9 cellular contexts compared by ENCODE assay signal in the genomic region with DNA sequence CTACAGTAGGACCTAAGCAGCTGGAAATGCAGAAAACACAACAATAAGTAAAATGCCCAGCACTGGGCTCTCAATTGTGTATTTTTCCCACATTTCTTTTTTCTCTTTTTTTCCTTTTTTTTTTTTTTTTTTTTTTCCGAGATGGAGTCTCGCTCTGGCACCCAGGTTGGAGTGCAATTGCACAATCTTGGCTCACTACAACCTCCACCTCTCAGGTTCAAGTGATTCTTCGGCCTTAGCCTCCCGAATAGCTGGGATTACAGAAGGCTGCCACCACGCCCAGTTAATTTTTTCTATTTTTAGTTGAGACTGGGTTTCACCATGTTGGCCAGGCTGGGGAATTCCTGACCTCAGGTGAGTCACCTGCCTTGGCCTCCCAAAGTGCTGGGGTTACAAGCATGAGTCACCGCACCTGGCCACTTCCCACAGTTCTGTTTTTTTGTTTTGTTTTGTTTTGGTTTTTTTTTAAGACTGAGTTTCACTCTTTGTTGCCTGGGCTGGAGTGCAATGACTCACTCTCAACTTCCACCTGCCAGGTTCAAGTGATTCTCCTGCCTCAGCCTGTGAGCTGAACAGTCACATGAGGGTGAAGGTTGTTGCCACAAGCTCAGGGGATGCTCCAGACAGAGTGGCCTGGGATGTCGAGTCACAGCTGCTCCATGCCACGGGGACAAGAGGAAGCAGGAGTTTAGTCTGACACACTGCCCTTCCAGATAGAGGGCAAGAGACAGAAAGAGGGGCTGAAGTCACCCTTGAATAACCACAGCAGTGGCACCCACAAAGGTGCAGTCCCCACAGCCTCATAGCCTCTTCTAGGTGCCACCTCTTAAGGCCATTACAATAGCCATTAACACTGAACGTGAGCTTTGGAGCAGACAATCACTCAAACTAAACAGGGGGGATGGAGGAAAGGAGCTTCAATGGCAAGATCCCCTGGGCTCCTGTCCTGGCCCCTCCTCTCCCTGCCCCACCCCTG. TPM values are rescaled to one million over a fixed set of nuclear protein-coding genes. Genes with fewer than 3 reads are reported as not detected.
A peak's percentile ranks its signal among the peaks of the same experiment; 100 is the strongest.
DNase-seq lines count a peak whose midpoint lies in the region; ATAC-seq and TF ChIP-seq lines count a peak whose summit lies in the region.
"Not testable (repeated sequence)": the region's sequence is repeated elsewhere in the genome, so short reads cannot be mapped to it uniquely, and the experiment has no call there.
"Had no signal": no experiment of that assay in that cellular context is flagged by ENCODE, and none has a peak within 500 bp of the region (broad histone marks: within the 10 kb centered on the region; RNA-seq: fewer than 3 reads in every experiment).

No MANE protein-coding gene starts in this region.

- peaks cover 14% of the 10 kb centered on the region for H3K4me1 ChIP-seq in foreskin keratinocyte

- not testable (repeated sequence) for H3K9me3 Mint-ChIP-seq in activated T-helper 1 cell treated with anti-CD3 and anti-CD28 coated beads, Interleukin-12 subunit alpha, Interleukin-12 subunit beta, Interleukin-2, Interleukin-4 antibody, amounts not matched to agents 30 ng/mL and 10 ng/mL and 1 ng/mL, durations not matched to agents 14 hours and 24 hours and 36 hours

- in situ Hi-C loops in ACHN (cut with HindIII; ENCODE audit: low pct_ligation_motif_present, low pct_unique_long_range_greater_than_20kb, low sequenced_read_pairs) = not testable (repeated sequence)

- peak overlapping the region; percentile 90 for H3K27ac ChIP-seq in foreskin keratinocyte

- peaks cover 19% of the 10 kb centered on the region for H3K27me3 ChIP-seq in foreskin keratinocyte

- TF ChIP-seq CTCF in foreskin keratinocyte (conservative IDR thresholded peaks at IDR 0.05) = not testable (repeated sequence)

- H3K4me3 Mint-ChIP-seq in activated T-helper 1 cell treated with anti-CD3 and anti-CD28 coated beads, Interleukin-12 subunit alpha, Interleukin-12 subunit beta, Interleukin-2, Interleukin-4 antibody, amounts not matched to agents 30 ng/mL and 10 ng/mL and 1 ng/mL, durations not matched to agents 14 hours and 24 hours and 36 hours = peak overlapping the region; percentile 56

- H3K36me3 Mint-ChIP-seq in activated T-helper 1 cell treated with anti-CD3 and anti-CD28 coated beads, Interleukin-12 subunit alpha, Interleukin-12 subunit beta, Interleukin-2, Interleukin-4 antibody, amounts not matched to agents 30 ng/mL and 10 ng/mL and 1 ng/mL, durations not matched to agents 14 hours and 24 hours and 36 hours (ENCODE audit: low read depth) = peaks cover 27% of the 10 kb centered on the region

- not testable (repeated sequence) for H3K27me3 Mint-ChIP-seq in activated T-helper 1 cell treated with anti-CD3 and anti-CD28 coated beads, Interleukin-12 subunit alpha, Interleukin-12 subunit beta, Interleukin-2, Interleukin-4 antibody, amounts not matched to agents 30 ng/mL and 10 ng/mL and 1 ng/mL, durations not matched to agents 14 hours and 24 hours and 36 hours (ENCODE audit: insufficient read depth)

- H3K27ac Mint-ChIP-seq in activated T-helper 1 cell treated with anti-CD3 and anti-CD28 coated beads, Interleukin-12 subunit alpha, Interleukin-12 subunit beta, Interleukin-2, Interleukin-4 antibody, amounts not matched to agents 30 ng/mL and 10 ng/mL and 1 ng/mL, durations not matched to agents 14 hours and 24 hours and 36 hours = peak overlapping the region; percentile 95

- intact Hi-C loops in activated T-helper 1 cell treated with anti-CD3 and anti-CD28 coated beads, Interleukin-12 subunit alpha, Interleukin-12 subunit beta, Interleukin-2, Interleukin-4 antibody, amounts not matched to agents 30 ng/mL and 10 ng/mL and 1 ng/mL, durations not matched to agents 14 hours and 24 hours and 36 hours (cut with micrococcal nuclease) = loop anchor here (1.0 to 10.0 kb wide), 9 partner anchors 18 to 1180 kb away; a partner anchor contains a TSS

- peaks cover 77% of the 10 kb centered on the region for H3K4me1 Mint-ChIP-seq in activated T-helper 1 cell treated with anti-CD3 and anti-CD28 coated beads, Interleukin-12 subunit alpha, Interleukin-12 subunit beta, Interleukin-2, Interleukin-4 antibody, amounts not matched to agents 30 ng/mL and 10 ng/mL and 1 ng/mL, durations not matched to agents 14 hours and 24 hours and 36 hours (ENCODE audit: low read depth)

- peak; percentile 49 for DNase-seq in ACHN
- DNase-seq in LHCN-M2 (ENCODE audit: low read depth) = peak; percentile 65
- peak; percentile 65 for DNase-seq in T follicular helper cell (ENCODE audit: low read depth)
- peak; percentile 86 for DNase-seq in activated T-helper 1 cell treated with anti-CD3 and anti-CD28 coated beads, Interleukin-12 subunit alpha, Interleukin-12 subunit beta, Interleukin-2, Interleukin-4 antibody, amounts not matched to agents 30 ng/mL and 10 ng/mL and 1 ng/mL, durations not matched to agents 14 hours and 24 hours and 36 hours (ENCODE audit: low spot score)
- DNase-seq in foreskin keratinocyte = peak; percentile 98 to 99
- peak; percentile 64 to 72 for DNase-seq in stimulated activated CD4-positive, alpha-beta T cell treated with anti-CD3 and anti-CD28 coated beads, Interleukin-1b, Interleukin-23, amount 100 ng/mL, for 4 hours (ENCODE audit: low read depth in 2 of 2)

- peak; percentile 64 for ATAC-seq in GM19023 (IDR thresholded peaks at IDR 0.05; ENCODE audit: unreplicated experiment)
- ATAC-seq in HG02870 (IDR thresholded peaks at IDR 0.05; ENCODE audit: unreplicated experiment) = peak; percentile 59
- peak; percentile 71 for ATAC-seq in foreskin keratinocyte

RNA-seq across cellular contexts. Expression of a gene that starts 2.9 kb away (rescaled TPM):
- total RNA-seq in LHCN-M2 (2014; rRNA removed) (23.3 and 30.7 TPM in 2 replicates), foreskin keratinocyte (0.41 and 1.6 TPM in 2 replicates)
- 38.1 TPM for polyA plus RNA-seq in LHCN-M2 (2012)
- 17.9 and 19.5 TPM in 2 replicates for total RNA-seq in activated T-helper 1 cell treated with anti-CD3 and anti-CD28 coated beads, Interleukin-12 subunit alpha, Interleukin-12 subunit beta, Interleukin-2, Interleukin-4 antibody, amounts not matched to agents 30 ng/mL and 10 ng/mL and 1 ng/mL, durations not matched to agents 14 hours and 24 hours and 36 hours
- 1.4 and 3.4 TPM in 2 replicates for polyA plus RNA-seq in foreskin keratinocyte

RNA-seq across cellular contexts. Expression of a gene that starts 27.7 kb away (rescaled TPM):
- total RNA-seq in LHCN-M2 (2014; rRNA removed) (not detected in 2 replicates), foreskin keratinocyte (not detected in 2 replicates)
- not detected for polyA plus RNA-seq in LHCN-M2 (2012)
- total RNA-seq in activated T-helper 1 cell treated with anti-CD3 and anti-CD28 coated beads, Interleukin-12 subunit alpha, Interleukin-12 subunit beta, Interleukin-2, Interleukin-4 antibody, amounts not matched to agents 30 ng/mL and 10 ng/mL and 1 ng/mL, durations not matched to agents 14 hours and 24 hours and 36 hours = not detected in 2 replicates
- not detected in 2 replicates for polyA plus RNA-seq in foreskin keratinocyte
- total RNA-seq: activated CD8-positive, alpha-beta memory T cell treated with anti-CD3 and anti-CD28 coated beads for 36 hours had no signal

RNA-seq across cellular contexts. Expression of a gene that starts 29.0 kb away (rescaled TPM):
- total RNA-seq in LHCN-M2 (2014; rRNA removed) (13.5 and 14.0 TPM in 2 replicates), foreskin keratinocyte (28.0 and 28.9 TPM in 2 replicates)
- polyA plus RNA-seq in LHCN-M2 (2012) = 70.6 TPM
- total RNA-seq in activated T-helper 1 cell treated with anti-CD3 and anti-CD28 coated beads, Interleukin-12 subunit alpha, Interleukin-12 subunit beta, Interleukin-2, Interleukin-4 antibody, amounts not matched to agents 30 ng/mL and 10 ng/mL and 1 ng/mL, durations not matched to agents 14 hours and 24 hours and 36 hours = 71.5 and 73.2 TPM in 2 replicates
- 67.6 and 70.0 TPM in 2 replicates for polyA plus RNA-seq in foreskin keratinocyte

RNA-seq across cellular contexts. Expression of a gene that starts 35.9 kb away (rescaled TPM):
- total RNA-seq in LHCN-M2 (2014; rRNA removed) (0.11 TPM in 1 of 2 replicates, not detected in the other), foreskin keratinocyte (0.10 TPM in 1 of 2 replicates, not detected in the other)
- 0.39 TPM for polyA plus RNA-seq in LHCN-M2 (2012)
- total RNA-seq in activated T-helper 1 cell treated with anti-CD3 and anti-CD28 coated beads, Interleukin-12 subunit alpha, Interleukin-12 subunit beta, Interleukin-2, Interleukin-4 antibody, amounts not matched to agents 30 ng/mL and 10 ng/mL and 1 ng/mL, durations not matched to agents 14 hours and 24 hours and 36 hours = 23.6 and 26.9 TPM in 2 replicates
- 0.08 and 0.20 TPM in 2 replicates for polyA plus RNA-seq in foreskin keratinocyte

RNA-seq across cellular contexts. Expression of a gene that starts 55.6 kb away (rescaled TPM):
- total RNA-seq in LHCN-M2 (2014; rRNA removed) = 0.38 and 3.8 TPM in 2 replicates
- 7.7 TPM for polyA plus RNA-seq in LHCN-M2 (2012)
- 19.0 and 21.6 TPM in 2 replicates for total RNA-seq in activated T-helper 1 cell treated with anti-CD3 and anti-CD28 coated beads, Interleukin-12 subunit alpha, Interleukin-12 subunit beta, Interleukin-2, Interleukin-4 antibody, amounts not matched to agents 30 ng/mL and 10 ng/mL and 1 ng/mL, durations not matched to agents 14 hours and 24 hours and 36 hours
- 4.6 and 4.8 TPM in 2 replicates for total RNA-seq in foreskin keratinocyte
- 5.7 and 6.5 TPM in 2 replicates for polyA plus RNA-seq in foreskin keratinocyte

Comparison
In these comparisons a context has a peak if more than half of its experiments do, and no peak if none do; other contexts are left out.
1. Peak in every context shown above with its lines: DNase-seq, ATAC-seq and H3K27ac ChIP-seq.